9 cellular contexts compared by ENCODE assay signal in the genomic region with DNA sequence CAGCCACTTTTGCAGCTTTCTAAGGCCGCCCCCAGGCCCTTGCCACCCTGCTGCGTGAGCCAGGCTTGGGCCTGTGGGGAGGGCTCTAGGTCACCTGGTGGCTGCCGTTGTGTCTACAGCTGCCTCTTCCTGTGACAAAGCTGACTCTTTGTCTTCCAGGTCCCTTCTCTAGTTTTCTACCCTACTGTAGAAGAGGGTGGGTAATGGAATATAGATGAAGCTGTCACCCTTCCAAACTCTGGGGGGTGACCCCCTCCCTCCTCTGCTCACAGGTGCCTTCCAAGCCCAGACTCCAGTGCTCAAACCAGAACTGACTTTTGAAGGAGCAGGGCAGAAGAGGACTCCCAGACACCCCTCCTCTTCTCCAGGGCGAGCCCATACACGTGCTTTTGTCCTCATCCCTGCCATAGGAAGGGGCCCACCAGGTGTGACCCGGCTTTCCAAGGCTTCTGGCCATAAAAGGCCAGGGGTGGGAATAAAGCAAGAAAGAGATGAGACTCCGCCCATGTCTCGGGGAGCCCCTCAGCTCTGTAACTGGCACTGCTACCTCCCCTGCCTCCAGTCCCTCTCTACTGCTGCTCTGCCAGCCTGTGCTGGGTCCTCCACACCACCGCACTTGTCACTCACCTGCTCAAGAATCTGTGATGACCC. TPM values are rescaled to one million over a fixed set of nuclear protein-coding genes. Genes with fewer than 3 reads are reported as not detected.
DNase-seq lines count a peak whose midpoint lies in the region; ATAC-seq, FAIRE-seq and TF ChIP-seq lines count a peak whose summit lies in the region.
"Had no signal": no experiment of that assay in that cellular context is flagged by ENCODE, and none has a peak within 500 bp of the region (broad histone marks: within the 10 kb centered on the region; RNA-seq: fewer than 3 reads in every experiment).

No MANE protein-coding gene starts in this region.

- no peaks in the 10 kb centered on the region for H3K9me3 ChIP-seq in BE2C
- no peaks in the 10 kb centered on the region for H3K9me3 ChIP-seq in PC-3 (ENCODE audit: low read length)

- ATAC-seq in PC-3 (peak; percentile 54), GM19463 (IDR thresholded peaks at IDR 0.05; ENCODE audit: unreplicated experiment) (no peak)

- H2AFZ ChIP-seq in PC-3 (ENCODE audit: low read length), result no peak overlapping the region

- H3K4me2 ChIP-seq in PC-3 (ENCODE audit: low read length), result no peak overlapping the region

- no peaks in the 10 kb centered on the region for H4K20me1 ChIP-seq in PC-3 (ENCODE audit: low read length)

- no peaks in the 10 kb centered on the region for H3F3A ChIP-seq in PC-3 (ENCODE audit: low read length, unreplicated experiment)

- intact Hi-C loops in PC-3 (cut with micrococcal nuclease), result no loop called here
- intact Hi-C loops in CD14-positive monocyte (cut with micrococcal nuclease), result no loop called here

- H3K27me3 ChIP-seq in BE2C, result no peaks in the 10 kb centered on the region; the same call in 1 of the 2 replicates
- H3K27me3 ChIP-seq in PC-3 (ENCODE audit: low read length), result no peaks in the 10 kb centered on the region

- FAIRE-seq in D721Med (lab: Jason Lieb, UNC), result no peak
- FAIRE-seq: endometrium had no signal

- peaks cover 0 to 7% (median 6%) of the 10 kb centered on the region in 7 donors for H3K9me3 Mint-ChIP-seq in CD14-positive monocyte

- H3K36me3 ChIP-seq in BE2C (peaks cover 14% of the 10 kb centered on the region), PC-3 (ENCODE audit: low read depth, low read length) (peaks cover 13% of the 10 kb centered on the region)

- CTCF ChIA-PET in PC-3 (lab: Charles Lee), result no interaction called here

- H3K4me1 Mint-ChIP-seq in CD14-positive monocyte, result peaks cover 4% of the 10 kb centered on the region

- H3K27me3 Mint-ChIP-seq in CD14-positive monocyte (ENCODE audit: low read depth in 3 of 3), result peaks cover 2 to 14% (median 13%) of the 10 kb centered on the region in 3 donors

- H3K36me3 Mint-ChIP-seq in CD14-positive monocyte, result peaks cover 7 to 15% of the 10 kb centered on the region in 2 donors

- no peak overlapping the region for H3K4me3 Mint-ChIP-seq in CD14-positive monocyte

- no peaks in the 10 kb centered on the region for H3K79me2 ChIP-seq in PC-3 (ENCODE audit: low read length)

- no peaks in the 10 kb centered on the region for H3K9me2 ChIP-seq in PC-3 (replicated peaks; ENCODE audit: low read length)

- H3K27ac Mint-ChIP-seq in CD14-positive monocyte, result no peak overlapping the region

- POLR2A ChIA-PET in PC-3 (lab: Charles Lee; ENCODE audit: unreplicated experiment), result no interaction called here

- no TSS peak for BruUV-seq in PC-3 (replicated peaks; lab: Mats Ljungman, UMichigan)

- DNase-seq in BE2C (peak; percentile 28), DMS79 treated with DMSO at 0.1 percent for 48 hours (lab: John Stamatoyannopoulos, UW) (peak; percentile 66), PC-3 (no peak), islet precursor cell (peak; percentile 71), CD14-positive monocyte (ENCODE audit: low spot score) (no peak), D721Med (ENCODE audit: insufficient read length, low spot score) (no peak), SIG-M5 (lab: John Stamatoyannopoulos, UW) (no peak)

- no peaks in the 10 kb centered on the region for H3K4me1 ChIP-seq in BE2C
- H3K4me1 ChIP-seq in PC-3 (ENCODE audit: insufficient read depth, low read length), result no peaks in the 10 kb centered on the region

- no peak overlapping the region for H3K9ac ChIP-seq in PC-3 (ENCODE audit: low read length)

- TF ChIP-seq CTCF in BE2C (IDR thresholded peaks at IDR 0.05; ENCODE audit: low read depth, low read length) (peak; percentile 7), PC-3 (conservative IDR thresholded peaks at IDR 0.05; ENCODE audit: low read depth, low read length) (no peak), CD14-positive monocyte (IDR thresholded peaks at IDR 0.05) (no peak), D721Med (IDR thresholded peaks at IDR 0.05; ENCODE audit: insufficient read depth, missing control alignments) (no peak)

- no peak overlapping the region for H3K4me3 ChIP-seq in BE2C (ENCODE audit: low read depth, low read length)
- no peak overlapping the region for H3K4me3 ChIP-seq in PC-3 (ENCODE audit: low read length)

- H3K27ac ChIP-seq in PC-3 (ENCODE audit: low read length), result no peak overlapping the region

RNA-seq across cellular contexts. Expression of gene SDC1, which starts 17.9 kb away (rescaled TPM):
- 21.2 TPM for polyA plus RNA-seq in BE2C (2012; ENCODE audit: insufficient read depth, insufficient read length, low read depth)
- total RNA-seq in PC-3 (2014; rRNA removed), result 358 and 362 TPM in 2 replicates
- not detected for polyA plus RNA-seq in CD14-positive monocyte

Comparison
In these comparisons a context has a peak if more than half of its experiments do, and no peak if none do; other contexts are left out.
1. DNase-seq: peak in BE2C (single experiment), DMS79 treated with DMSO at 0.1 percent for 48 hours (single experiment) and islet precursor cell (single experiment); none in PC-3 (single experiment), CD14-positive monocyte (single experiment), D721Med (single experiment) and SIG-M5 (single experiment).